1 cellular context compared by ENCODE assay signal in the genomic region with DNA sequence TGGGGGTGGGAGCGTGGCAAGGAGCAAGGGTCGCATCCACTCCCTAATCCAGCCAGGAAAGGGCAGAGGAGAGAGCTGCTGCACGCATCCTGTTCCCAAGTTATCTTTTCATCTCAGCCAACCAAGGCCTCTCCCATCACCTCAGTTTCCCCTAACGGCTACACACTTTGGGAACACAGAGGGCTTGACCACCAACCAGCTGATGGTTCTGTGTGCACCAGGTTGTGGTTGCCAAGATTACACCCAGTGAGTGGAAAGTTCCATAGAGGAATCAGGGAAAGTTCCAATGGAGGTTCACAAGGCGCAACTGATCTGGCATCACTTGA.
TF ChIP-seq lines count a peak whose summit lies in the region.

No MANE protein-coding gene starts in this region.

TF ChIP-seq in liver, 16 proteins besides CTCF, POLR2A, EP300 and RAD21 (continued from another document):
- TF ChIP-seq, protein P1, sequence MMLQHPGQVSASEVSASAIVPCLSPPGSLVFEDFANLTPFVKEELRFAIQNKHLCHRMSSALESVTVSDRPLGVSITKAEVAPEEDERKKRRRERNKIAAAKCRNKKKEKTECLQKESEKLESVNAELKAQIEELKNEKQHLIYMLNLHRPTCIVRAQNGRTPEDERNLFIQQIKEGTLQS (IDR thresholded peaks at IDR 0.05), result no peak
- TF ChIP-seq YY1 (IDR thresholded peaks at IDR 0.05) (peak; percentile 9), FOXA2 (IDR thresholded peaks at IDR 0.05) (no peak)
TF ChIP-seq in liver: peak in this region for 2.
